Comparison of ENCODE assay signal across 14 cellular contexts in the genomic region with DNA sequence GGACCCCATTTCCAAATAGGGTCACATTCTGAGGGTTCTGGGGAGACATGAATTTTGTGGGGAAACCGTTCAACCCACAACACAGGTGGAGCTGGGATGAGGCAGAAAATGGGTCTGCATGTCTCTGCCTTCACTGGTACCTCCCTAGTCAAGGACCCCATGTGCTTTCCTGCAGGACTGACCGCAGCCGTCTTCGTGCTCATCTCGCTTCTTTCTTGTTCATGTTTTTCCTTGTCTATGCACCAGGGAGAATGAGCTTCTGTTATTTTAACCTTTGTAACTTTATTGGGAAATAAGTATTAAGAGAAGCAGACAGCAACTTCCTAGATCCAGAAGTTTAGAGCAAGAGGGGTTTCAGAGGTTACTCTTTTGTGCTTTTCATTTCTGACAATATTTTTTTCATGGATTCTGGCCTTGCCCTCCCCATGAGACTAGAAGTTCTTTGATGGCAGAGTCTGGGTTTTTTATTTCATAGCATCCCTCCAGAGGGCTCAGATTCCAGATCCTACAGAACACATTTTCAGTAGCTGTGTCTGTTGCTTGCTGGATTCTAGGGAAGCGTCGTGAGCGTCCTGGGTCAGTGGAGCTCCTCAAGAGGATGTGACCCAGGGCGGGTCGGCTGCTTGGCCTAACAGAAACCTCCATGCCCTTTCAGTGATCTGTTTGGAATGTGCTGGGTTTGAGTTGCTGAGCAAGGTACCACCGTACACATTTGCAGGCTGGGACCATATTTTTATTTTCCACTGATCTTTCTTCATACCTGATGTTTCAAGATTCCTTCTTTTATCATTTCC.
"Had no signal": no experiment of that assay in that cellular context is flagged by ENCODE, and none has a peak within 500 bp of the region (broad histone marks: within the 10 kb centered on the region; RNA-seq: fewer than 3 reads in every experiment).

No MANE protein-coding gene starts in this region.

- H3K4me3 Mint-ChIP-seq: activated CD4-positive, alpha-beta T cell treated with anti-CD3 and anti-CD28 coated beads for 36 hours; activated CD8-positive, alpha-beta T cell treated with anti-CD3 and anti-CD28 coated beads for 36 hours; activated naive CD8-positive, alpha-beta T cell treated with anti-CD3 and anti-CD28 coated beads, Interleukin-2, amount 10 ng/mL, durations not matched to agents 7 days and 5 days; activated T-cell treated with anti-CD3 and anti-CD28 coated beads, Interleukin-2, amount 50 U/mL, for 72 hours; stimulated activated naive CD8-positive, alpha-beta T cell treated with anti-CD3 and anti-CD28 coated beads, Interleukin-15, Interleukin-2, amounts not matched to agents 100 ng/mL and 50 ng/mL, for 24 hours; T-helper 1 cell treated with Interleukin-12 subunit alpha and Interleukin-12 subunit beta and Interleukin-4 antibody, amounts not matched to agents 30 μg/mL and 1 μg/mL, for 36 hours had no signal

- H3K36me3 Mint-ChIP-seq: activated naive CD8-positive, alpha-beta T cell treated with anti-CD3 and anti-CD28 coated beads, Interleukin-2, amount 10 ng/mL, durations not matched to agents 7 days and 5 days had no signal

- H3K36me3 ChIP-seq: right lobe of liver, thoracic aorta, WERI-Rb-1 had no signal

- H3K4me3 ChIP-seq: psoas muscle, right lobe of liver, thoracic aorta had no signal

- H3K27ac ChIP-seq: psoas muscle, right lobe of liver, thoracic aorta, WERI-Rb-1 had no signal

- H3K9me3 Mint-ChIP-seq: activated CD8-positive, alpha-beta T cell treated with anti-CD3 and anti-CD28 coated beads for 36 hours; activated naive CD8-positive, alpha-beta T cell treated with anti-CD3 and anti-CD28 coated beads, Interleukin-2, amount 10 ng/mL, durations not matched to agents 7 days and 5 days; activated T-cell treated with anti-CD3 and anti-CD28 coated beads, Interleukin-2, amount 50 U/mL, for 72 hours; stimulated activated naive CD8-positive, alpha-beta T cell treated with anti-CD3 and anti-CD28 coated beads, Interleukin-15, Interleukin-2, amounts not matched to agents 100 ng/mL and 50 ng/mL, for 24 hours; T-helper 1 cell treated with Interleukin-12 subunit alpha and Interleukin-12 subunit beta and Interleukin-4 antibody, amounts not matched to agents 30 μg/mL and 1 μg/mL, for 36 hours had no signal

- ATAC-seq: activated CD4-positive, alpha-beta T cell treated with anti-CD3 and anti-CD28 coated beads for 36 hours; activated CD8-positive, alpha-beta T cell treated with anti-CD3 and anti-CD28 coated beads for 36 hours; activated T-cell treated with anti-CD3 and anti-CD28 coated beads, Interleukin-2, amount 50 U/mL, for 72 hours; right lobe of liver had no signal

- H3K27me3 ChIP-seq: right lobe of liver had no signal

- H3K4me1 ChIP-seq: right lobe of liver had no signal

- H3K4me1 Mint-ChIP-seq: activated CD4-positive, alpha-beta T cell treated with anti-CD3 and anti-CD28 coated beads for 36 hours had no signal

- H3K27ac Mint-ChIP-seq: activated CD4-positive, alpha-beta T cell treated with anti-CD3 and anti-CD28 coated beads for 36 hours; activated CD8-positive, alpha-beta T cell treated with anti-CD3 and anti-CD28 coated beads for 36 hours; activated naive CD8-positive, alpha-beta T cell treated with anti-CD3 and anti-CD28 coated beads, Interleukin-2, amount 10 ng/mL, durations not matched to agents 7 days and 5 days; activated T-cell treated with anti-CD3 and anti-CD28 coated beads, Interleukin-2, amount 50 U/mL, for 72 hours; stimulated activated naive CD8-positive, alpha-beta T cell treated with anti-CD3 and anti-CD28 coated beads, Interleukin-15, Interleukin-2, amounts not matched to agents 100 ng/mL and 50 ng/mL, for 24 hours; T-helper 1 cell treated with Interleukin-12 subunit alpha and Interleukin-12 subunit beta and Interleukin-4 antibody, amounts not matched to agents 30 μg/mL and 1 μg/mL, for 36 hours had no signal

- DNase-seq: activated CD4-positive, alpha-beta T cell treated with anti-CD3 and anti-CD28 coated beads for 36 hours; activated CD8-positive, alpha-beta memory T cell treated with anti-CD3 and anti-CD28 coated beads, Interleukin-2, amount 50 U/mL, for 4 hours; activated CD8-positive, alpha-beta T cell treated with anti-CD3 and anti-CD28 coated beads for 36 hours; activated naive CD4-positive, alpha-beta T cell; activated naive CD8-positive, alpha-beta T cell treated with anti-CD3 and anti-CD28 coated beads, Interleukin-2, amount 10 ng/mL, durations not matched to agents 7 days and 5 days; activated T-cell treated with anti-CD3 and anti-CD28 coated beads, Interleukin-2, amount 50 U/mL, for 72 hours; dermis blood vessel endothelial cell; mesendoderm; WERI-Rb-1 had no signal

- H3K9me3 ChIP-seq: psoas muscle, right lobe of liver, thoracic aorta had no signal
